Comparison of ENCODE assay signal across 8 cellular contexts in genomic region chr2:229273384-229274338, GRCh38. TPM values are rescaled to one million over a fixed set of nuclear protein-coding genes. Genes with fewer than 3 reads are reported as not detected.
DNase-seq lines count a peak whose midpoint lies in the region; ATAC-seq and TF ChIP-seq lines count a peak whose summit lies in the region.

No MANE protein-coding gene starts in this region.

- H3K9me3 Mint-ChIP-seq in chondrocyte (ENCODE audit: low read depth) = no peaks in the 10 kb centered on the region
- no peaks in the 10 kb centered on the region for H3K9me3 Mint-ChIP-seq in CD8-positive, alpha-beta T cell

- WGBS in suprapubic skin = 11% methylated on average over 11 of the region's 11 CpGs

- no peaks in the 10 kb centered on the region for H3K36me3 Mint-ChIP-seq in chondrocyte (ENCODE audit: low read depth)
- no peaks in the 10 kb centered on the region for H3K36me3 Mint-ChIP-seq in CD8-positive, alpha-beta T cell

- POLR2A ChIA-PET in CD8-positive, alpha-beta T cell (lab: Charles Lee) = no interaction called here

- no peaks in the 10 kb centered on the region for H3K9me3 ChIP-seq in suprapubic skin
- no peaks in the 10 kb centered on the region for H3K9me3 ChIP-seq in CD8-positive, alpha-beta T cell (ENCODE audit: low read length)

- TF ChIP-seq EP300 in suprapubic skin (IDR thresholded peaks at IDR 0.05) = no peak

- peaks cover 3% of the 10 kb centered on the region for H3K4me1 Mint-ChIP-seq in chondrocyte (ENCODE audit: low read depth)
- peaks cover 2% of the 10 kb centered on the region for H3K4me1 Mint-ChIP-seq in CD8-positive, alpha-beta T cell (ENCODE audit: low read depth)

- DNase-seq in COLO829 (ENCODE audit: low spot score) = peak; percentile 73
- DNase-seq in HPDE6-E6E7 (ENCODE audit: extremely low spot score) = peak; percentile 80
- peak; percentile 81 for DNase-seq in NCI-H748 treated with DMSO at 0.1 percent for 48 hours (lab: John Stamatoyannopoulos, UW)
- no peak for DNase-seq in chondrocyte (ENCODE audit: low spot score)
- DNase-seq in kidney glomerular epithelial cell (lab: John Stamatoyannopoulos, UW) = peak; percentile 79
- no peak for DNase-seq in suprapubic skin (ENCODE audit: low spot score in 2 of 2)
- DNase-seq in CD8-positive, alpha-beta T cell = no peak

- intact Hi-C loops in CD8-positive, alpha-beta T cell (cut with DNase I, micrococcal nuclease) = loop anchor here in 1 of 2 experiments (5.0 kb wide), 1 partner anchor 1381 kb away; no protein-coding TSS in a partner anchor

- no peak overlapping the region for H3K4me3 Mint-ChIP-seq in chondrocyte (ENCODE audit: unreplicated experiment)
- H3K4me3 Mint-ChIP-seq in CD8-positive, alpha-beta T cell = no peak overlapping the region

- H3K27me3 Mint-ChIP-seq in chondrocyte (ENCODE audit: low read depth) = peaks cover 28% of the 10 kb centered on the region
- H3K27me3 Mint-ChIP-seq in CD8-positive, alpha-beta T cell (ENCODE audit: low read depth) = peaks cover 14% of the 10 kb centered on the region

- CTCF ChIA-PET in CD8-positive, alpha-beta T cell (lab: Charles Lee) = interaction anchor here (1.1 to 1.9 kb wide), 3 partner anchors 10 to 1383 kb away, joined by 4 to 6 read pairs (median 4); no protein-coding TSS in a partner anchor

- peak; percentile 79 for ATAC-seq in GM19395 (IDR thresholded peaks at IDR 0.05; ENCODE audit: unreplicated experiment)
- no peak for ATAC-seq in CD8-positive, alpha-beta T cell

- H3K27ac Mint-ChIP-seq in chondrocyte (ENCODE audit: unreplicated experiment) = no peak overlapping the region
- no peak overlapping the region for H3K27ac Mint-ChIP-seq in CD8-positive, alpha-beta T cell

- peak; percentile 87 for TF ChIP-seq CTCF in chondrocyte (IDR thresholded peaks at IDR 0.05)
- peak; percentile 42 to 77 for TF ChIP-seq CTCF in suprapubic skin (IDR thresholded peaks at IDR 0.05)
- TF ChIP-seq CTCF in CD8-positive, alpha-beta T cell (IDR thresholded peaks at IDR 0.05) = no peak

- H3K36me3 ChIP-seq in suprapubic skin = no peaks in the 10 kb centered on the region
- no peaks in the 10 kb centered on the region for H3K36me3 ChIP-seq in CD8-positive, alpha-beta T cell (ENCODE audit: insufficient read depth, low read length)

- no peak for TF ChIP-seq POLR2A in suprapubic skin (IDR thresholded peaks at IDR 0.05)

- H3K4me1 ChIP-seq in suprapubic skin = peaks cover 24% of the 10 kb centered on the region
- no peaks in the 10 kb centered on the region for H3K4me1 ChIP-seq in CD8-positive, alpha-beta T cell (ENCODE audit: insufficient read depth, low read length)

- peak overlapping the region; percentile 33 for H3K4me3 ChIP-seq in suprapubic skin
- H3K4me3 ChIP-seq in CD8-positive, alpha-beta T cell (ENCODE audit: low read depth, low read length) = no peak overlapping the region

- no peaks in the 10 kb centered on the region for H3K27me3 ChIP-seq in suprapubic skin
- H3K27me3 ChIP-seq in CD8-positive, alpha-beta T cell (ENCODE audit: insufficient read depth, low read length) = peaks cover 4% of the 10 kb centered on the region

- peak overlapping the region; percentile 34 for H3K27ac ChIP-seq in suprapubic skin
- no peak overlapping the region for H3K27ac ChIP-seq in CD8-positive, alpha-beta T cell (ENCODE audit: low read depth, low read length)

RNA-seq across cellular contexts. Expression of gene PID1, which starts 2.6 kb away (rescaled TPM):
- total RNA-seq in chondrocyte = 0.95 to 1.8 TPM (median 1.8 TPM) in 3 replicates
- total RNA-seq in suprapubic skin = 10 to 100 TPM in 2 of 4 donors, 1 to 10 TPM in 2; 6.4 to 20.6 (median 14.5) TPM
- not detected for total RNA-seq in CD8-positive, alpha-beta T cell

Comparison
In these comparisons a context has a peak if more than half of its experiments do, and no peak if none do; other contexts are left out.
1. DNase-seq: peak in COLO829 (single experiment), HPDE6-E6E7 (single experiment), NCI-H748 treated with DMSO at 0.1 percent for 48 hours (single experiment) and kidney glomerular epithelial cell (single experiment); none in chondrocyte (single experiment), suprapubic skin (0 of 2) and CD8-positive, alpha-beta T cell (0 of 7).